ENCODE assay signal across 1 cellular context in genomic region chr14:100168515-100168914, GRCh38.
TF ChIP-seq lines count a peak whose summit lies in the region.

No MANE protein-coding gene starts in this region.

TF ChIP-seq in H1, 55 proteins besides CTCF, POLR2A, EP300 and RAD21 (continued from another document):
- no peak for TF ChIP-seq CHD7 (IDR thresholded peaks at IDR 0.05; ENCODE audit: insufficient replicate concordance, low read length)
- no peak for TF ChIP-seq CTBP2 (IDR thresholded peaks at IDR 0.05; ENCODE audit: borderline replicate concordance, insufficient read depth, insufficient read length, low read length)
- TF ChIP-seq, protein P1, sequence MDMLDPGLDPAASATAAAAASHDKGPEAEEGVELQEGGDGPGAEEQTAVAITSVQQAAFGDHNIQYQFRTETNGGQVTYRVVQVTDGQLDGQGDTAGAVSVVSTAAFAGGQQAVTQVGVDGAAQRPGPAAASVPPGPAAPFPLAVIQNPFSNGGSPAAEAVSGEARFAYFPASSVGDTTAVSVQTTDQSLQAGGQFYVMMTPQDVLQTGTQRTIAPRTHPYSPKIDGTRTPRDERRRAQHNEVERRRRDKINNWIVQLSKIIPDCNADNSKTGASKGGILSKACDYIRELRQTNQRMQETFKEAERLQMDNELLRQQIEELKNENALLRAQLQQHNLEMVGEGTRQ (IDR thresholded peaks at IDR 0.05; ENCODE audit: low read length) = no peak
- no peak for TF ChIP-seq YY1 (IDR thresholded peaks at IDR 0.05; ENCODE audit: low read depth, low read length)
- no peak for TF ChIP-seq EGR1 (IDR thresholded peaks at IDR 0.05; ENCODE audit: borderline replicate concordance, low read depth, low read length)
- TF ChIP-seq GTF2F1 (IDR thresholded peaks at IDR 0.05; ENCODE audit: borderline replicate concordance, low read depth, low read length) = no peak
TF ChIP-seq in H1: peak in this region for 0.
